In genomic region chr6:82263916-82264315, GRCh38 we compare ENCODE assay signal across 21 cellular contexts. TPM values are rescaled to one million over a fixed set of nuclear protein-coding genes. Genes with fewer than 3 reads are reported as not detected.
DNase-seq lines count a peak whose midpoint lies in the region; ATAC-seq and TF ChIP-seq lines count a peak whose summit lies in the region.
"Had no signal": no experiment of that assay in that cellular context is flagged by ENCODE, and none has a peak within 500 bp of the region (broad histone marks: within the 10 kb centered on the region; RNA-seq: fewer than 3 reads in every experiment).

No MANE protein-coding gene starts in this region.

- no peak overlapping the region for H3T11ph ChIP-seq in H9 (ENCODE audit: low read length)

- peaks cover 28 to 30% of the 10 kb centered on the region in 2 experiments for H3K4me1 Mint-ChIP-seq in H9
- H3K4me1 Mint-ChIP-seq: CD4-positive, alpha-beta memory T cell; CD4-positive, CD25-positive, alpha-beta regulatory T cell; CD8-positive, alpha-beta memory T cell had no signal

- H3K79me2 ChIP-seq in H9 (ENCODE audit: insufficient read depth, low read length): no peaks in the 10 kb centered on the region
- no peaks in the 10 kb centered on the region for H3K79me2 ChIP-seq in trophoblast cell (ENCODE audit: control insufficient read depth, insufficient read depth, low read length, poor library complexity)

- H2BK5ac ChIP-seq in H9 (ENCODE audit: insufficient read length, low read length): no peak overlapping the region
- no peak overlapping the region for H2BK5ac ChIP-seq in trophoblast cell (ENCODE audit: low read depth, low read length, poor library complexity)

- H3K4me3 Mint-ChIP-seq in H9: no peak overlapping the region
- H3K4me3 Mint-ChIP-seq: CD14-positive monocyte; CD4-positive, alpha-beta memory T cell; CD8-positive, alpha-beta memory T cell had no signal

- no peak overlapping the region for H4K12ac ChIP-seq in trophoblast cell (ENCODE audit: low read depth, low read length)

- no TSS peak for BruUV-seq in Panc1 (replicated peaks; lab: Mats Ljungman, UMichigan)

- H3K4me1 ChIP-seq in H9 (ENCODE audit: insufficient read depth, low read length) (no peaks in the 10 kb centered on the region; the same call in 1 of the 2 replicates), Panc1 (ENCODE audit: control insufficient read depth, insufficient read depth, low read length) (peaks cover 30% of the 10 kb centered on the region), trophoblast cell (ENCODE audit: control insufficient read depth in 1 of 2, insufficient read depth in 2 of 2, low read length in 2 of 2) (peaks cover 0 to 2% of the 10 kb centered on the region in 2 experiments), spleen (peaks cover 0 to 8% (median 2%) of the 10 kb centered on the region in 6 donors)

- no peak overlapping the region for H3K9ac ChIP-seq in H9 (ENCODE audit: extremely low read depth, insufficient read length, low read length)
- no peak overlapping the region for H3K9ac ChIP-seq in trophoblast cell (ENCODE audit: low read length)
- H3K9ac ChIP-seq: BLaER1 had no signal

- no peak overlapping the region for H4K91ac ChIP-seq in H9 (ENCODE audit: insufficient read length, low read depth, low read length)
- H4K91ac ChIP-seq in trophoblast cell (ENCODE audit: low read depth, low read length): no peak overlapping the region

- DNase-seq in H9 (no peak), Panc1 (ENCODE audit: low read depth, low spot score) (no peak), trophoblast cell (peak; percentile 78 to 98), GM03348 (ENCODE audit: low spot score) (no peak), DMS53 treated with DMSO at 0.1 percent for 48 hours (lab: John Stamatoyannopoulos, UW; ENCODE audit: unreplicated experiment) (no peak), spleen (no peak)
- DNase-seq: 8988T; ACHN; BE2C; C1 segment of cervical spinal cord; CD4-positive, alpha-beta memory T cell; CD4-positive, CD25-positive, alpha-beta regulatory T cell; CD8-positive, alpha-beta memory T cell; COR-L47; DMS 273 treated with DMSO at 0.1 percent for 48 hours; DMS153; DMS53; DMS79 treated with DMSO at 0.1 percent for 48 hours; GDM1 had no signal

- intact Hi-C loops in Panc1 (cut with micrococcal nuclease; ENCODE audit: unreplicated experiment) (no loop called here), spleen (cut with DNase I; ENCODE audit: low total_unique reads) (no loop called here)

- no peak for ATAC-seq in Panc1

- H4K5ac ChIP-seq in H9 (ENCODE audit: insufficient read length, low read depth, low read length): no peak overlapping the region

- no peak overlapping the region for H3K23ac ChIP-seq in H9 (ENCODE audit: insufficient read length, low read depth, low read length)
- H3K23ac ChIP-seq in trophoblast cell (ENCODE audit: low read length): no peak overlapping the region

- H4K20me1 ChIP-seq in H9 (ENCODE audit: control insufficient read depth, insufficient read depth, insufficient read length): no peaks in the 10 kb centered on the region
- H4K20me1 ChIP-seq: BLaER1 had no signal

- TF ChIP-seq CTCF in H9 (conservative IDR thresholded peaks at IDR 0.05): no peak
- TF ChIP-seq CTCF in Panc1 (IDR thresholded peaks at IDR 0.05): no peak
- no peak for TF ChIP-seq CTCF in spleen (IDR thresholded peaks at IDR 0.05 in 8 of 11, conservative IDR thresholded peaks at IDR 0.05 in 3 of 11)

- H3K79me1 ChIP-seq in H9 (ENCODE audit: insufficient read depth, low read depth, low read length, poor library complexity, severe bottlenecking) (no peaks in the 10 kb centered on the region), trophoblast cell (ENCODE audit: low read length) (no peaks in the 10 kb centered on the region)

- H3K4me2 ChIP-seq in H9 (ENCODE audit: insufficient read depth, insufficient read length, low read length): no peak overlapping the region
- H3K4me2 ChIP-seq in trophoblast cell (ENCODE audit: low read length): no peak overlapping the region
- H3K4me2 ChIP-seq: BLaER1 had no signal

- H3K27me3 Mint-ChIP-seq in H9 (ENCODE audit: low read depth): no peaks in the 10 kb centered on the region

- no peak overlapping the region for H3K56ac ChIP-seq in H9 (ENCODE audit: insufficient read length, low read depth, low read length)

- H3K9me3 ChIP-seq in H9 (ENCODE audit: control insufficient read depth, low read depth, low read length) (no peaks in the 10 kb centered on the region), Panc1 (ENCODE audit: control insufficient read depth, insufficient read depth, low read depth, low read length) (no peaks in the 10 kb centered on the region), trophoblast cell (ENCODE audit: insufficient read depth, low read depth, low read length) (no peaks in the 10 kb centered on the region), spleen (no peaks in the 10 kb centered on the region)
- H3K9me3 ChIP-seq: BE2C, BLaER1 had no signal

- no peaks in the 10 kb centered on the region for H3K23me2 ChIP-seq in H9 (ENCODE audit: insufficient read length, low read depth, low read length, poor library complexity, severe bottlenecking)

- H4K8ac ChIP-seq in H9 (replicated peaks; ENCODE audit: insufficient read length, low read depth, low read length) (no peak overlapping the region), trophoblast cell (ENCODE audit: low read depth, low read length) (no peak overlapping the region)

- no peaks in the 10 kb centered on the region; a peak in 1 of 5 replicates for H3K9me3 Mint-ChIP-seq in H9
- H3K9me3 Mint-ChIP-seq: CD4-positive, alpha-beta memory T cell; CD4-positive, CD25-positive, alpha-beta regulatory T cell; CD8-positive, alpha-beta memory T cell had no signal

- H3K36me3 ChIP-seq in Panc1 (ENCODE audit: control insufficient read depth, insufficient read depth, low read length) (no peaks in the 10 kb centered on the region), trophoblast cell (ENCODE audit: control insufficient read depth in 1 of 2, insufficient read depth in 2 of 2, low read length in 2 of 2) (no peaks in the 10 kb centered on the region), spleen (no peaks in the 10 kb centered on the region)
- H3K36me3 ChIP-seq: BE2C, BLaER1 had no signal

- H2BK20ac ChIP-seq in H9 (ENCODE audit: low read depth, low read length, poor library complexity, severe bottlenecking): no peak overlapping the region

- H3K36me3 Mint-ChIP-seq in H9 (ENCODE audit: insufficient read depth in 1 of 3, low read depth in 3 of 3): no peaks in the 10 kb centered on the region; a peak in 1 of 7 replicates
- H3K36me3 Mint-ChIP-seq: CD14-positive monocyte; CD4-positive, alpha-beta memory T cell; CD4-positive, CD25-positive, alpha-beta regulatory T cell had no signal

- no peak for TF ChIP-seq POLR2A in spleen (IDR thresholded peaks at IDR 0.05)

- H2AK5ac ChIP-seq in H9 (ENCODE audit: insufficient read length, low read length) (no peak overlapping the region), trophoblast cell (ENCODE audit: low read length) (no peak overlapping the region)

- 0 out of 7 replicates have a peak overlapping the region, but pooled peaks of 1 of the 3 experiments have one; percentile 44 for H3K27ac Mint-ChIP-seq in H9
- H3K27ac Mint-ChIP-seq: CD4-positive, alpha-beta memory T cell; CD4-positive, CD25-positive, alpha-beta regulatory T cell; CD8-positive, alpha-beta memory T cell had no signal

- peak overlapping the region; percentile 1 for H2BK120ac ChIP-seq in H9 (ENCODE audit: low read depth, low read length, poor library complexity, severe bottlenecking)
- no peak overlapping the region for H2BK120ac ChIP-seq in trophoblast cell (ENCODE audit: insufficient read depth, low read length, poor library complexity)

- H2BK15ac ChIP-seq in H9 (ENCODE audit: low read depth, low read length): no peak overlapping the region

- H3K4me3 ChIP-seq in Panc1 (ENCODE audit: low read depth in 2 of 2, low read length in 2 of 2) (no peak overlapping the region), trophoblast cell (ENCODE audit: low read depth, low read length) (no peak overlapping the region), spleen (no peak overlapping the region)
- H3K4me3 ChIP-seq: BLaER1 had no signal

- H3K27ac ChIP-seq in H9 (ENCODE audit: insufficient read length, low read depth, low read length) (no peak overlapping the region), Panc1 (ENCODE audit: low read length) (peak overlapping the region; percentile 44; the same call in 1 of the 2 replicates), trophoblast cell (ENCODE audit: low read depth, low read length) (no peak overlapping the region), spleen (no peak overlapping the region)
- H3K27ac ChIP-seq: BLaER1 had no signal

- no peak overlapping the region for H3K4ac ChIP-seq in H9 (ENCODE audit: low read depth, low read length)
- H3K4ac ChIP-seq in trophoblast cell (ENCODE audit: low read depth, low read length): no peak overlapping the region

- POLR2A ChIA-PET in Panc1 (lab: Charles Lee): no interaction called here

- H2AFZ ChIP-seq in H9 (ENCODE audit: low read length): no peak overlapping the region
- no peak overlapping the region for H2AFZ ChIP-seq in trophoblast cell (ENCODE audit: insufficient read depth, low read length, poor library complexity)

- in situ Hi-C loops in Panc1 (cut with HindIII; ENCODE audit: low pct_unique_long_range_greater_than_20kb, low sequenced_read_pairs): no loop called here

- no peak overlapping the region for H3K18ac ChIP-seq in H9 (ENCODE audit: insufficient read length, low read depth, low read length)
- H3K18ac ChIP-seq in trophoblast cell (ENCODE audit: low read length): no peak overlapping the region

- CTCF ChIA-PET in Panc1 (lab: Charles Lee): no interaction called here

- H2BK12ac ChIP-seq in H9 (ENCODE audit: insufficient read length, low read depth, low read length) (no peak overlapping the region), trophoblast cell (ENCODE audit: low read length) (no peak overlapping the region)

- no peaks in the 10 kb centered on the region for H3K27me3 ChIP-seq in H9 (ENCODE audit: insufficient read depth, low read length)
- H3K27me3 ChIP-seq in Panc1 (ENCODE audit: control insufficient read depth, insufficient read depth, low read length): no peaks in the 10 kb centered on the region
- no peaks in the 10 kb centered on the region for H3K27me3 ChIP-seq in trophoblast cell (ENCODE audit: insufficient read depth, low read length)
- no peaks in the 10 kb centered on the region for H3K27me3 ChIP-seq in spleen (replicated peaks in 1 of 7)
- H3K27me3 ChIP-seq: BE2C, BLaER1 had no signal

- no CpG with 5 or more reads among the region's 3 CpGs for WGBS in H9 (ENCODE audit: extremely low coverage, insufficient read length, low lambda C conversion rate)
- no CpG with 5 or more reads among the region's 3 CpGs for WGBS in trophoblast cell (ENCODE audit: extremely low coverage, insufficient coverage, insufficient read length)
- WGBS in spleen, 5 donors: 79 to 95% (median 91%) methylated on average over 3 of the region's 3 CpGs

- H3K14ac ChIP-seq in H9 (ENCODE audit: insufficient read depth, low read length) (no peak overlapping the region), trophoblast cell (ENCODE audit: low read length) (no peak overlapping the region)

RNA-seq across cellular contexts. Expression of gene IBTK, which starts 16.4 kb away (rescaled TPM):
- total RNA-seq in H9 (2021): 17.1 and 17.8 TPM in 2 replicates
- total RNA-seq in Panc1 (2021; ENCODE audit: unreplicated experiment): 73.2 TPM
- polyA plus RNA-seq in Panc1 (2012; ENCODE audit: insufficient read length): 24.1 TPM
- polyA plus RNA-seq in trophoblast cell (2013): 10.9 and 11.5 TPM in 2 replicates
- 10 to 100 TPM; 23.6 to 36.6 (median 31.6) TPM for total RNA-seq in spleen
- 10 to 100 TPM; 14.6 to 16.2 (median 15.7) TPM for polyA plus RNA-seq in spleen

Comparison
In these comparisons a context has a peak if more than half of its experiments do, and no peak if none do; other contexts are left out.
1. DNase-seq: peak in trophoblast cell (2 of 2); none in H9 (single experiment), Panc1 (single experiment), GM03348 (single experiment), DMS53 treated with DMSO at 0.1 percent for 48 hours (single experiment) and spleen (single experiment).